ENCODE assay signal across 27 cellular contexts in the genomic region with DNA sequence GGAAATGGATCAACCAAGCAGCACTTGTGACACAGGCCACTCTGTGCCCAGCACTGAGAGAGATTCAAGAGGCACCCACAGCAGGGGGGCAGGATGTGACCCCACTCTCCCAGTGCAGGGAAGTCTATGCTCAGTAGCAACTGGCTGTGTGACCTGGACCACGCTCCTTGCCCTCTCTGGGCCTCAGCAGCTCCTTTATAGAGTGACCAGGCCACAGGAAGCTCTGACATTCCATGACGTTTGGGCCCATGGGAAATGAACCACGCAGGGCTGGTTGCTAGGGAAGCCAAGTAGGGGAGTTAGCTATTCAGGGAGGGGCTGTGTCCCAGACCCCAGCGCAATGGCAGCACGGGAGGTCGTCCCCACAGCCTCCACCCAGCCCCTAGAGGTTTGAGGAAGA.
"Had no signal": no experiment of that assay in that cellular context is flagged by ENCODE, and none has a peak within 500 bp of the region (broad histone marks: within the 10 kb centered on the region; RNA-seq: fewer than 3 reads in every experiment).

No MANE protein-coding gene starts in this region.

- ATAC-seq: activated CD4-positive, alpha-beta T cell treated with anti-CD3 and anti-CD28 coated beads for 36 hours; activated CD8-positive, alpha-beta memory T cell treated with anti-CD3 and anti-CD28 coated beads, Interleukin-2, amount 10 ng/mL, durations not matched to agents 7 days and 5 days; activated CD8-positive, alpha-beta T cell treated with anti-CD3 and anti-CD28 coated beads, Interleukin-2, amount 10 ng/mL, durations not matched to agents 7 days and 5 days; activated T-cell treated with anti-CD3 and anti-CD28 coated beads, Interleukin-2, amount 50 U/mL, for 72 hours; body of pancreas; effector memory CD8-positive, alpha-beta T cell; gastroesophageal sphincter; left lobe of liver; naive thymus-derived CD4-positive, alpha-beta T cell had no signal

- DNase-seq: activated CD4-positive, alpha-beta T cell treated with anti-CD3 and anti-CD28 coated beads for 36 hours; activated CD4-positive, CD25-positive, alpha-beta regulatory T cell; activated CD8-positive, alpha-beta memory T cell treated with anti-CD3 and anti-CD28 coated beads, Interleukin-2, amount 10 ng/mL, durations not matched to agents 7 days and 5 days; activated CD8-positive, alpha-beta T cell treated with anti-CD3 and anti-CD28 coated beads, Interleukin-2, amount 10 ng/mL, durations not matched to agents 7 days and 5 days; activated effector memory CD4-positive, alpha-beta T cell treated with Interleukin-2 at 50 U/mL for 16 hours; activated naive CD4-positive, alpha-beta T cell treated with Interleukin-2 at 50 U/mL for 16 hours; activated naive CD8-positive, alpha-beta T cell treated with anti-CD3 and anti-CD28 coated beads for 36 hours; activated T-cell treated with anti-CD3 and anti-CD28 coated beads for 4 hours; activated T-cell treated with anti-CD3 and anti-CD28 coated beads, Interleukin-2, amount 50 U/mL, for 72 hours; adrenal gland; aorta; body of pancreas; dorsolateral prefrontal cortex; effector memory CD8-positive, alpha-beta T cell; immature natural killer cell; kidney; naive thymus-derived CD4-positive, alpha-beta T cell; posterior cingulate gyrus; stimulated activated CD4-positive, alpha-beta T cell treated with anti-CD3 and anti-CD28 coated beads, Interleukin-15, amount 100 ng/mL, for 24 hours; stimulated activated naive CD4-positive, alpha-beta T cell; T-helper 1 cell had no signal

- H3K9me3 ChIP-seq: adrenal gland, body of pancreas, gastroesophageal sphincter, tibial nerve had no signal

- H3K27ac ChIP-seq: adrenal gland, body of pancreas, cardiac muscle cell, coronary artery, gastroesophageal sphincter, tibial nerve had no signal

- H3K27me3 ChIP-seq: adrenal gland, body of pancreas, cardiac muscle cell, gastroesophageal sphincter, tibial nerve had no signal

- H3K4me1 ChIP-seq: adrenal gland, body of pancreas, gastroesophageal sphincter, tibial nerve had no signal

- H3K36me3 ChIP-seq: adrenal gland, cardiac muscle cell, gastroesophageal sphincter, tibial nerve had no signal

- FAIRE-seq: endothelial cell of umbilical vein, kidney had no signal

- H3K4me3 ChIP-seq: adrenal gland, body of pancreas, cardiac muscle cell, coronary artery, gastroesophageal sphincter, tibial nerve had no signal
